Comparison of ENCODE assay signal across 7 cellular contexts in the genomic region with DNA sequence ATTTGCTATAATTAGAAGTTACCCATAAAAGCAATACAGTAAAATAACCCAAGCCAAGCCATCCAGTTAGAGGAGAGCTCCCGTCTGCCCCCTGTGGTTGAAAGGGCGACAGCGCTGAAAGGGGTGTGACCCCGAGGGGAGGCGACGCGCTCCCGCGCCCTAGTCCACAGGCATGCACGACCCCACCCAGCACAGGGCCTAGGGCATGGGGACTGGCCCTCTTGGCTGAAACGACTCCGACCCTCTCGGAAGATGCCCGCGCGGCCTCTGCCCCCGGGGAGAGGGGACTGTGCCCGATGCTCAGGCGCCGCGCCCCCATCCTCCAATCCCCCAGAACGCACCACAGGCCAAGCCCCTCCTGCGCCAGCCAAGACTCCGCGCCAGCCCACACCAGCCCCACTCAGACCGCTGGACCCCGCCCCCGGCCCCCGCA.
A peak's percentile ranks its signal among the peaks of the same experiment; 100 is the strongest.
DNase-seq lines count a peak whose midpoint lies in the region; ATAC-seq and TF ChIP-seq lines count a peak whose summit lies in the region.

No MANE protein-coding gene starts in this region.

- peaks cover 13% of the 10 kb centered on the region for H3K4me1 Mint-ChIP-seq in central memory CD8-positive, alpha-beta T cell

- H4K20me1 ChIP-seq in SU-DHL-6 (ENCODE audit: low read depth, low read length): no peaks in the 10 kb centered on the region

- no peaks in the 10 kb centered on the region for H3K9me3 ChIP-seq in SU-DHL-6 (ENCODE audit: insufficient read depth, low read length)
- no peaks in the 10 kb centered on the region for H3K9me3 ChIP-seq in lower lobe of right lung

- H3K4me3 ChIP-seq in SU-DHL-6 (ENCODE audit: insufficient read depth, low read length, poor library complexity, severe bottlenecking): peak overlapping the region; percentile 11
- peak overlapping the region; percentile 51 for H3K4me3 ChIP-seq in lower lobe of right lung

- H3K79me2 ChIP-seq in SU-DHL-6 (ENCODE audit: insufficient read depth, low read length): no peaks in the 10 kb centered on the region

- H3K9ac ChIP-seq in SU-DHL-6 (ENCODE audit: low read length): no peak overlapping the region; the same call in 1 of the 2 replicates

- H3K36me3 ChIP-seq in SU-DHL-6 (ENCODE audit: low read length) (no peaks in the 10 kb centered on the region), lower lobe of right lung (no peaks in the 10 kb centered on the region)

- H3F3A ChIP-seq in SU-DHL-6 (ENCODE audit: insufficient read depth): no peaks in the 10 kb centered on the region

- intact Hi-C loops in lower lobe of right lung (cut with DNase I): no loop called here

- TF ChIP-seq CTCF in SU-DHL-6 (IDR thresholded peaks at IDR 0.05; ENCODE audit: insufficient read depth, low read length, poor library complexity, severe bottlenecking): peak; percentile 80
- peak; percentile 60 for TF ChIP-seq CTCF in lower lobe of right lung (IDR thresholded peaks at IDR 0.05)

- H3K4me2 ChIP-seq in SU-DHL-6 (ENCODE audit: low read depth, low read length, poor library complexity, severe bottlenecking): peak overlapping the region; percentile 54

- no peaks in the 10 kb centered on the region for H3K27me3 Mint-ChIP-seq in central memory CD8-positive, alpha-beta T cell

- H3K4me1 ChIP-seq in lower lobe of right lung: peaks cover 11% of the 10 kb centered on the region

- H3K27ac ChIP-seq in SU-DHL-6 (ENCODE audit: low read depth, low read length): no peak overlapping the region
- H3K27ac ChIP-seq in lower lobe of right lung: no peak overlapping the region

- ATAC-seq in GM18868 (IDR thresholded peaks at IDR 0.05; ENCODE audit: unreplicated experiment): peak; percentile 59
- peak; percentile 39 for ATAC-seq in HG03045 (IDR thresholded peaks at IDR 0.05; ENCODE audit: unreplicated experiment)
- ATAC-seq in central memory CD8-positive, alpha-beta T cell (replicated peaks; ENCODE audit: extremely low read depth, poor library complexity, severe bottlenecking): peak; percentile 66
- peak; percentile 64 to 73 for ATAC-seq in lower lobe of right lung

- H3K36me3 Mint-ChIP-seq in central memory CD8-positive, alpha-beta T cell (ENCODE audit: insufficient read depth): peaks cover 9% of the 10 kb centered on the region

- peak overlapping the region; percentile 55 for H3K27ac Mint-ChIP-seq in central memory CD8-positive, alpha-beta T cell (ENCODE audit: low read depth)

- H3K4me3 Mint-ChIP-seq in central memory CD8-positive, alpha-beta T cell: peak overlapping the region; percentile 80

- peak; percentile 32 to 33 for DNase-seq in central memory CD8-positive, alpha-beta T cell (ENCODE audit: low spot score in 2 of 2)
- DNase-seq in lower lobe of right lung (peak; percentile 72), NCI-H187 treated with DMSO at 0.1 percent for 48 hours (lab: John Stamatoyannopoulos, UW) (no peak)
- DNase-seq in stimulated activated CD8-positive, alpha-beta memory T cell treated with anti-CD3 and anti-CD28 coated beads, Interleukin-15, amount 100 ng/mL, for 1 hour (ENCODE audit: low read depth): peak; percentile 20

- no peaks in the 10 kb centered on the region for H3K9me2 ChIP-seq in SU-DHL-6 (replicated peaks; ENCODE audit: insufficient read depth, low read length)

- H3K9me3 Mint-ChIP-seq in central memory CD8-positive, alpha-beta T cell: no peaks in the 10 kb centered on the region

- H2AFZ ChIP-seq in SU-DHL-6 (ENCODE audit: low read depth, low read length, severe bottlenecking): peak overlapping the region; percentile 44

- H3K27me3 ChIP-seq in SU-DHL-6 (ENCODE audit: low read length) (no peaks in the 10 kb centered on the region), lower lobe of right lung (ENCODE audit: low read depth) (no peaks in the 10 kb centered on the region)
